8 cellular contexts compared by ENCODE assay signal in the genomic region with DNA sequence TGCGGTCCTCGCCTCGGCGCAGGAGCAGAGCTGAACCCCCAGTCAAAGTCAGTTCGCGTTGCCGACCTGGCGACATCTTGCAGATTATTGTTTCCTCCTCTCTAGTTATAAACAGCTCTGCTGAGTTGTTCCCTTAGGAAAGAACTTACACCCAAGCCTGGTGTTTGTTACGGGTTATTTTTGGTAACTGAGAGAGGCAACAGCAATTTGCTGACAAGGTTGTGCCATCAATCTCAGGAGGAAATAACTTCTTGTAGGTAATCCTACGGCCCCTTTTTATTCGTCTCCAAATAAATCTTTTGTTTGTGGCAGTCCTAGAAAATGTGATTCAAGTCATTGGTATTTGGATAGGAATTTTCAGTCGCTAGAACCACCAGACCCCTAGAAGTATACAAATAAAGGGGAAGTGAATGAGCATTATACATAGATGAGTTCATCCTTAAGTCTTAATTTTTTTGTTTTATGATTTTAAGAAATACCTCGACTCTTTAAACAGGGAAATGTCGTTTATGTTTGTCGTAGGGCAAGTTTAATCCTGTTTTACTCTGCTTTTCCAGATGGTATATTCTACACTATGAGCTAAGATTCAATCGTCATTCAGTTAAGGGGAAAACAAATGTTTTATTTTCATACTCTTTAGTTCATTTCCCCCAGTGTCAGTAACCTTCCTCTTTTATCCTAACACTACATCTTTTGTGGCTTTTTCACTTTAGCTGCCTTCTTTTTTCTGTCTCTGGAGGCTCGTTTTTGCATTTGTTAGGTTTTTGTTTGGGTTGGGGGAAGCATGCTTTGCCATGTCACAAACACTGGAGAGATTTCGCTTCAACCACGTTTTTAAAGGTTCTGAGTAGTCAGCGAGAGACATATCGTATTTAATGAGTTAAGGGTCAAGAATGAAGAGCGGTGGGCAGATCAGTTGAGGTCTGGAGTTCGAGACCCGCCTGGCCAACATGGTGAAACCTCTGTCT. TPM values are rescaled to one million over a fixed set of nuclear protein-coding genes. Genes with fewer than 3 reads are reported as not detected.
DNase-seq lines count a peak whose midpoint lies in the region; ATAC-seq and TF ChIP-seq lines count a peak whose summit lies in the region.

No MANE protein-coding gene starts in this region.

- peaks cover 0 to 15% of the 10 kb centered on the region in 2 donors for H3K4me1 ChIP-seq in ascending aorta

- peaks cover 41% of the 10 kb centered on the region for H3K4me1 Mint-ChIP-seq in stimulated activated effector memory CD8-positive, alpha-beta T cell treated with anti-CD3 and anti-CD28 coated beads, Interleukin-12 subunit alpha, Interleukin-12 subunit beta, amount 100 ng/mL, for 72 hours

- peak; percentile 32 for DNase-seq in NOMO-1 treated with DMSO at 0.1 percent for 48 hours (lab: John Stamatoyannopoulos, UW; ENCODE audit: unreplicated experiment)
- DNase-seq in NOMO-1 treated with dmso at 0.1 percent for 144 hours (lab: John Stamatoyannopoulos, UW; ENCODE audit: unreplicated experiment) = no peak
- DNase-seq in MV-4-11 (lab: John Stamatoyannopoulos, UW) = peak; percentile 49
- no peak for DNase-seq in ascending aorta (ENCODE audit: low spot score in 2 of 2)
- DNase-seq in iPS-NIHi7 (ENCODE audit: extremely low spot score) = peak; percentile 45
- DNase-seq in stimulated activated effector memory CD8-positive, alpha-beta T cell treated with anti-CD3 and anti-CD28 coated beads, Interleukin-12 subunit alpha, Interleukin-12 subunit beta, amount 100 ng/mL, for 72 hours (ENCODE audit: low spot score in 2 of 2) = peak in 1 of 2 donors; percentile 20
- DNase-seq in posterior vena cava (ENCODE audit: low spot score) = no peak

- peak overlapping the region; percentile 48 for H3K27ac Mint-ChIP-seq in stimulated activated effector memory CD8-positive, alpha-beta T cell treated with anti-CD3 and anti-CD28 coated beads, Interleukin-12 subunit alpha, Interleukin-12 subunit beta, amount 100 ng/mL, for 72 hours

- no peaks in the 10 kb centered on the region for H3K27me3 ChIP-seq in ascending aorta

- TF ChIP-seq CTCF in ascending aorta (IDR thresholded peaks at IDR 0.05) = no peak

- no peak for ATAC-seq in stimulated activated effector memory CD8-positive, alpha-beta T cell treated with anti-CD3 and anti-CD28 coated beads, Interleukin-12 subunit alpha, Interleukin-12 subunit beta, amount 100 ng/mL, for 72 hours
- ATAC-seq in GM21825 (IDR thresholded peaks at IDR 0.05; ENCODE audit: unreplicated experiment) = no peak

- H3K36me3 Mint-ChIP-seq in stimulated activated effector memory CD8-positive, alpha-beta T cell treated with anti-CD3 and anti-CD28 coated beads, Interleukin-12 subunit alpha, Interleukin-12 subunit beta, amount 100 ng/mL, for 72 hours = peaks cover 16% of the 10 kb centered on the region

- no peaks in the 10 kb centered on the region for H3K9me3 ChIP-seq in ascending aorta

- intact Hi-C loops in ascending aorta (cut with DNase I) = loop anchor here (1.0 to 5.0 kb wide), 4 partner anchors 13 to 205 kb away; a partner anchor contains a TSS
- intact Hi-C loops in posterior vena cava (cut with DNase I) = loop anchor here in 1 of 2 donors (10.0 kb wide), 1 partner anchor 112 kb away; no protein-coding TSS in a partner anchor

- peak overlapping the region; percentile 92 to 98 for H3K27ac ChIP-seq in ascending aorta

- no peaks in the 10 kb centered on the region for H3K9me3 Mint-ChIP-seq in stimulated activated effector memory CD8-positive, alpha-beta T cell treated with anti-CD3 and anti-CD28 coated beads, Interleukin-12 subunit alpha, Interleukin-12 subunit beta, amount 100 ng/mL, for 72 hours

- H3K4me3 Mint-ChIP-seq in stimulated activated effector memory CD8-positive, alpha-beta T cell treated with anti-CD3 and anti-CD28 coated beads, Interleukin-12 subunit alpha, Interleukin-12 subunit beta, amount 100 ng/mL, for 72 hours = peak overlapping the region; percentile 83

- peaks cover 0 to 12% of the 10 kb centered on the region in 2 donors for H3K36me3 ChIP-seq in ascending aorta

- H3K4me3 ChIP-seq in ascending aorta = peak overlapping the region; percentile 86 to 97

RNA-seq across cellular contexts. Expression of a gene that starts 1.2 kb away (rescaled TPM):
- total RNA-seq in ascending aorta (8.8 TPM), posterior vena cava (10 to 100 TPM in 1 of 2 donors, 1 to 10 TPM in 1; 9.1 to 14.0 TPM)

RNA-seq across cellular contexts. Expression of a gene that starts 29.2 kb away (rescaled TPM):
- total RNA-seq in ascending aorta = 0.53 TPM
- total RNA-seq in posterior vena cava = 1 to 10 TPM; 3.4 to 3.5 TPM

Comparison
In these comparisons a context has a peak if more than half of its experiments do, and no peak if none do; other contexts are left out.
1. DNase-seq: peak in NOMO-1 treated with DMSO at 0.1 percent for 48 hours (single experiment), MV-4-11 (single experiment) and iPS-NIHi7 (single experiment); none in NOMO-1 treated with dmso at 0.1 percent for 144 hours (single experiment), ascending aorta (0 of 2) and posterior vena cava (single experiment).